ENCODE assay signal across 2 cellular contexts in the genomic region with DNA sequence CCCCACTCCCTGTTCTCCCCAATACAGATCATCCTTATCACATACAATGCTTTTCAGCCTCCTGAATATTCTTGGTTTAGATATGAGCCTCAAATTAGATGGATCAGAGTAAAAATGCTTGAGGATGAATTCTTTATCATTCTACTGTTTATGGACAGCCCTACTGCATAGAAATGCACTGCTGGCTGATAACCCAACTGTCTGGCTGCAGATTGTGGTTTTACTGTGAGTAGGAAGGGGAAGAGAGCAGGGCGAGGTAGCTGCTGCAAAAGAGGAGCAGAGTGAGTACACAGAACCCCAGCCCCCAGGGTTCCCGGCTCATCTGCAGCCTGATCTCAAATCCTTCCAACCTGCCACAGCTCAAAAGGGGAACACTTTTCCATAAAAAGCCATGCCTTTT.
TF ChIP-seq lines count a peak whose summit lies in the region.

No MANE protein-coding gene starts in this region.

TF ChIP-seq in GM12891, 5 proteins besides CTCF, POLR2A, EP300 and RAD21:
- no peak for TF ChIP-seq POU2F2 (IDR thresholded peaks at IDR 0.05; ENCODE audit: low read depth, low read length)
- TF ChIP-seq TAF1 (IDR thresholded peaks at IDR 0.05; ENCODE audit: low read depth, low read length), result no peak
- no peak for TF ChIP-seq PAX5 (IDR thresholded peaks at IDR 0.05; ENCODE audit: insufficient read depth, low read length, severe bottlenecking)
- no peak for TF ChIP-seq POLR2AphosphoS5 (IDR thresholded peaks at IDR 0.05; ENCODE audit: low read depth, low read length)
- TF ChIP-seq SPI1 (IDR thresholded peaks at IDR 0.05; ENCODE audit: low read depth, low read length), result no peak

TF ChIP-seq in K562, 482 proteins besides CTCF, POLR2A, EP300 and RAD21 (continues in another document):
- TF ChIP-seq, protein P1, sequence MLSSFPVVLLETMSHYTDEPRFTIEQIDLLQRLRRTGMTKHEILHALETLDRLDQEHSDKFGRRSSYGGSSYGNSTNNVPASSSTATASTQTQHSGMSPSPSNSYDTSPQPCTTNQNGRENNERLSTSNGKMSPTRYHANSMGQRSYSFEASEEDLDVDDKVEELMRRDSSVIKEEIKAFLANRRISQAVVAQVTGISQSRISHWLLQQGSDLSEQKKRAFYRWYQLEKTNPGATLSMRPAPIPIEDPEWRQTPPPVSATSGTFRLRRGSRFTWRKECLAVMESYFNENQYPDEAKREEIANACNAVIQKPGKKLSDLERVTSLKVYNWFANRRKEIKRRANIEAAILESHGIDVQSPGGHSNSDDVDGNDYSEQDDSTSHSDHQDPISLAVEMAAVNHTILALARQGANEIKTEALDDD (IDR thresholded peaks at IDR 0.05), result peak; percentile 60; the same call in 1 of the 2 replicates
- TF ChIP-seq, protein P2, sequence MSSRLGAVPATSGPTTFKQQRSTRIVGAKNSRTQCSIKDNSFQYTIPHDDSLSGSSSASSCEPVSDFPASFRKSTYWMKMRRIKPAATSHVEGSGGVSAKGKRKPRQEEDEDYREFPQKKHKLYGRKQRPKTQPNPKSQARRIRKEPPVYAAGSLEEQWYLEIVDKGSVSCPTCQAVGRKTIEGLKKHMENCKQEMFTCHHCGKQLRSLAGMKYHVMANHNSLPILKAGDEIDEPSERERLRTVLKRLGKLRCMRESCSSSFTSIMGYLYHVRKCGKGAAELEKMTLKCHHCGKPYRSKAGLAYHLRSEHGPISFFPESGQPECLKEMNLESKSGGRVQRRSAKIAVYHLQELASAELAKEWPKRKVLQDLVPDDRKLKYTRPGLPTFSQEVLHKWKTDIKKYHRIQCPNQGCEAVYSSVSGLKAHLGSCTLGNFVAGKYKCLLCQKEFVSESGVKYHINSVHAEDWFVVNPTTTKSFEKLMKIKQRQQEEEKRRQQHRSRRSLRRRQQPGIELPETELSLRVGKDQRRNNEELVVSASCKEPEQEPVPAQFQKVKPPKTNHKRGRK (tag; IDR thresholded peaks at IDR 0.05), result no peak
- TF ChIP-seq, protein P3, sequence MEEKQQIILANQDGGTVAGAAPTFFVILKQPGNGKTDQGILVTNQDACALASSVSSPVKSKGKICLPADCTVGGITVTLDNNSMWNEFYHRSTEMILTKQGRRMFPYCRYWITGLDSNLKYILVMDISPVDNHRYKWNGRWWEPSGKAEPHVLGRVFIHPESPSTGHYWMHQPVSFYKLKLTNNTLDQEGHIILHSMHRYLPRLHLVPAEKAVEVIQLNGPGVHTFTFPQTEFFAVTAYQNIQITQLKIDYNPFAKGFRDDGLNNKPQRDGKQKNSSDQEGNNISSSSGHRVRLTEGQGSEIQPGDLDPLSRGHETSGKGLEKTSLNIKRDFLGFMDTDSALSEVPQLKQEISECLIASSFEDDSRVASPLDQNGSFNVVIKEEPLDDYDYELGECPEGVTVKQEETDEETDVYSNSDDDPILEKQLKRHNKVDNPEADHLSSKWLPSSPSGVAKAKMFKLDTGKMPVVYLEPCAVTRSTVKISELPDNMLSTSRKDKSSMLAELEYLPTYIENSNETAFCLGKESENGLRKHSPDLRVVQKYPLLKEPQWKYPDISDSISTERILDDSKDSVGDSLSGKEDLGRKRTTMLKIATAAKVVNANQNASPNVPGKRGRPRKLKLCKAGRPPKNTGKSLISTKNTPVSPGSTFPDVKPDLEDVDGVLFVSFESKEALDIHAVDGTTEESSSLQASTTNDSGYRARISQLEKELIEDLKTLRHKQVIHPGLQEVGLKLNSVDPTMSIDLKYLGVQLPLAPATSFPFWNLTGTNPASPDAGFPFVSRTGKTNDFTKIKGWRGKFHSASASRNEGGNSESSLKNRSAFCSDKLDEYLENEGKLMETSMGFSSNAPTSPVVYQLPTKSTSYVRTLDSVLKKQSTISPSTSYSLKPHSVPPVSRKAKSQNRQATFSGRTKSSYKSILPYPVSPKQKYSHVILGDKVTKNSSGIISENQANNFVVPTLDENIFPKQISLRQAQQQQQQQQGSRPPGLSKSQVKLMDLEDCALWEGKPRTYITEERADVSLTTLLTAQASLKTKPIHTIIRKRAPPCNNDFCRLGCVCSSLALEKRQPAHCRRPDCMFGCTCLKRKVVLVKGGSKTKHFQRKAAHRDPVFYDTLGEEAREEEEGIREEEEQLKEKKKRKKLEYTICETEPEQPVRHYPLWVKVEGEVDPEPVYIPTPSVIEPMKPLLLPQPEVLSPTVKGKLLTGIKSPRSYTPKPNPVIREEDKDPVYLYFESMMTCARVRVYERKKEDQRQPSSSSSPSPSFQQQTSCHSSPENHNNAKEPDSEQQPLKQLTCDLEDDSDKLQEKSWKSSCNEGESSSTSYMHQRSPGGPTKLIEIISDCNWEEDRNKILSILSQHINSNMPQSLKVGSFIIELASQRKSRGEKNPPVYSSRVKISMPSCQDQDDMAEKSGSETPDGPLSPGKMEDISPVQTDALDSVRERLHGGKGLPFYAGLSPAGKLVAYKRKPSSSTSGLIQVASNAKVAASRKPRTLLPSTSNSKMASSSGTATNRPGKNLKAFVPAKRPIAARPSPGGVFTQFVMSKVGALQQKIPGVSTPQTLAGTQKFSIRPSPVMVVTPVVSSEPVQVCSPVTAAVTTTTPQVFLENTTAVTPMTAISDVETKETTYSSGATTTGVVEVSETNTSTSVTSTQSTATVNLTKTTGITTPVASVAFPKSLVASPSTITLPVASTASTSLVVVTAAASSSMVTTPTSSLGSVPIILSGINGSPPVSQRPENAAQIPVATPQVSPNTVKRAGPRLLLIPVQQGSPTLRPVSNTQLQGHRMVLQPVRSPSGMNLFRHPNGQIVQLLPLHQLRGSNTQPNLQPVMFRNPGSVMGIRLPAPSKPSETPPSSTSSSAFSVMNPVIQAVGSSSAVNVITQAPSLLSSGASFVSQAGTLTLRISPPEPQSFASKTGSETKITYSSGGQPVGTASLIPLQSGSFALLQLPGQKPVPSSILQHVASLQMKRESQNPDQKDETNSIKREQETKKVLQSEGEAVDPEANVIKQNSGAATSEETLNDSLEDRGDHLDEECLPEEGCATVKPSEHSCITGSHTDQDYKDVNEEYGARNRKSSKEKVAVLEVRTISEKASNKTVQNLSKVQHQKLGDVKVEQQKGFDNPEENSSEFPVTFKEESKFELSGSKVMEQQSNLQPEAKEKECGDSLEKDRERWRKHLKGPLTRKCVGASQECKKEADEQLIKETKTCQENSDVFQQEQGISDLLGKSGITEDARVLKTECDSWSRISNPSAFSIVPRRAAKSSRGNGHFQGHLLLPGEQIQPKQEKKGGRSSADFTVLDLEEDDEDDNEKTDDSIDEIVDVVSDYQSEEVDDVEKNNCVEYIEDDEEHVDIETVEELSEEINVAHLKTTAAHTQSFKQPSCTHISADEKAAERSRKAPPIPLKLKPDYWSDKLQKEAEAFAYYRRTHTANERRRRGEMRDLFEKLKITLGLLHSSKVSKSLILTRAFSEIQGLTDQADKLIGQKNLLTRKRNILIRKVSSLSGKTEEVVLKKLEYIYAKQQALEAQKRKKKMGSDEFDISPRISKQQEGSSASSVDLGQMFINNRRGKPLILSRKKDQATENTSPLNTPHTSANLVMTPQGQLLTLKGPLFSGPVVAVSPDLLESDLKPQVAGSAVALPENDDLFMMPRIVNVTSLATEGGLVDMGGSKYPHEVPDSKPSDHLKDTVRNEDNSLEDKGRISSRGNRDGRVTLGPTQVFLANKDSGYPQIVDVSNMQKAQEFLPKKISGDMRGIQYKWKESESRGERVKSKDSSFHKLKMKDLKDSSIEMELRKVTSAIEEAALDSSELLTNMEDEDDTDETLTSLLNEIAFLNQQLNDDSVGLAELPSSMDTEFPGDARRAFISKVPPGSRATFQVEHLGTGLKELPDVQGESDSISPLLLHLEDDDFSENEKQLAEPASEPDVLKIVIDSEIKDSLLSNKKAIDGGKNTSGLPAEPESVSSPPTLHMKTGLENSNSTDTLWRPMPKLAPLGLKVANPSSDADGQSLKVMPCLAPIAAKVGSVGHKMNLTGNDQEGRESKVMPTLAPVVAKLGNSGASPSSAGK (IDR thresholded peaks at IDR 0.05), result no peak
- TF ChIP-seq TAF15 (IDR thresholded peaks at IDR 0.05; ENCODE audit: low read depth, low read length), result no peak
- no peak for TF ChIP-seq ZFP30 (CRISPR knock-in tag; IDR thresholded peaks at IDR 0.05; ENCODE audit: borderline replicate concordance)
- peak; percentile 77 for TF ChIP-seq TAL1 (IDR thresholded peaks at IDR 0.05)
- TF ChIP-seq, protein P4, sequence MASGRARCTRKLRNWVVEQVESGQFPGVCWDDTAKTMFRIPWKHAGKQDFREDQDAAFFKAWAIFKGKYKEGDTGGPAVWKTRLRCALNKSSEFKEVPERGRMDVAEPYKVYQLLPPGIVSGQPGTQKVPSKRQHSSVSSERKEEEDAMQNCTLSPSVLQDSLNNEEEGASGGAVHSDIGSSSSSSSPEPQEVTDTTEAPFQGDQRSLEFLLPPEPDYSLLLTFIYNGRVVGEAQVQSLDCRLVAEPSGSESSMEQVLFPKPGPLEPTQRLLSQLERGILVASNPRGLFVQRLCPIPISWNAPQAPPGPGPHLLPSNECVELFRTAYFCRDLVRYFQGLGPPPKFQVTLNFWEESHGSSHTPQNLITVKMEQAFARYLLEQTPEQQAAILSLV (tag; IDR thresholded peaks at IDR 0.05), result no peak
- no peak for TF ChIP-seq CXXC5 (CRISPR knock-in tag; IDR thresholded peaks at IDR 0.05)
- TF ChIP-seq HDAC3 (IDR thresholded peaks at IDR 0.05; ENCODE audit: borderline replicate concordance, partially characterized antibody), result peak; percentile 13
- TF ChIP-seq NELFE (IDR thresholded peaks at IDR 0.05; ENCODE audit: insufficient read depth, insufficient read length), result no peak
- TF ChIP-seq MIER1 (IDR thresholded peaks at IDR 0.05; ENCODE audit: low read depth), result no peak
- TF ChIP-seq, protein P5, sequence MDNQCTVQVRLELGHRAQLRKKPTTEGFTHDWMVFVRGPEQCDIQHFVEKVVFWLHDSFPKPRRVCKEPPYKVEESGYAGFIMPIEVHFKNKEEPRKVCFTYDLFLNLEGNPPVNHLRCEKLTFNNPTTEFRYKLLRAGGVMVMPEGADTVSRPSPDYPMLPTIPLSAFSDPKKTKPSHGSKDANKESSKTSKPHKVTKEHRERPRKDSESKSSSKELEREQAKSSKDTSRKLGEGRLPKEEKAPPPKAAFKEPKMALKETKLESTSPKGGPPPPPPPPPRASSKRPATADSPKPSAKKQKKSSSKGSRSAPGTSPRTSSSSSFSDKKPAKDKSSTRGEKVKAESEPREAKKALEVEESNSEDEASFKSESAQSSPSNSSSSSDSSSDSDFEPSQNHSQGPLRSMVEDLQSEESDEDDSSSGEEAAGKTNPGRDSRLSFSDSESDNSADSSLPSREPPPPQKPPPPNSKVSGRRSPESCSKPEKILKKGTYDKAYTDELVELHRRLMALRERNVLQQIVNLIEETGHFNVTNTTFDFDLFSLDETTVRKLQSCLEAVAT (IDR thresholded peaks at IDR 0.05), result peak in 1 of 2 experiments; percentile 82; a peak in 2 of 4 replicates
- TF ChIP-seq DACH1 (IDR thresholded peaks at IDR 0.05; ENCODE audit: partially characterized antibody), result no peak
- peak in 1 of 2 experiments; percentile 67; a peak in 1 of 3 replicates for TF ChIP-seq CBX3 (IDR thresholded peaks at IDR 0.05; ENCODE audit: borderline replicate concordance in 1 of 2, low read length in 2 of 2)
- TF ChIP-seq, protein P6, sequence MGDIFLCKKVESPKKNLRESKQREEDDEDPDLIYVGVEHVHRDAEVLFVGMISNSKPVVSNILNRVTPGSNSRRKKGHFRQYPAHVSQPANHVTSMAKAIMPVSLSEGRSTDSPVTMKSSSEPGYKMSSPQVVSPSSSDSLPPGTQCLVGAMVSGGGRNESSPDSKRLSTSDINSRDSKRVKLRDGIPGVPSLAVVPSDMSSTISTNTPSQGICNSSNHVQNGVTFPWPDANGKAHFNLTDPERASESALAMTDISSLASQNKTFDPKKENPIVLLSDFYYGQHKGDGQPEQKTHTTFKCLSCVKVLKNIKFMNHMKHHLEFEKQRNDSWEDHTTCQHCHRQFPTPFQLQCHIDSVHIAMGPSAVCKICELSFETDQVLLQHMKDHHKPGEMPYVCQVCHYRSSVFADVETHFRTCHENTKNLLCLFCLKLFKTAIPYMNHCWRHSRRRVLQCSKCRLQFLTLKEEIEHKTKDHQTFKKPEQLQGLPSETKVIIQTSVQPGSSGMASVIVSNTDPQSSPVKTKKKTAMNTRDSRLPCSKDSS (IDR thresholded peaks at IDR 0.05; ENCODE audit: low read depth, partially characterized antibody), result no peak
- no peak for TF ChIP-seq ZFX (CRISPR knock-in tag; IDR thresholded peaks at IDR 0.05)
- TF ChIP-seq, protein P7, sequence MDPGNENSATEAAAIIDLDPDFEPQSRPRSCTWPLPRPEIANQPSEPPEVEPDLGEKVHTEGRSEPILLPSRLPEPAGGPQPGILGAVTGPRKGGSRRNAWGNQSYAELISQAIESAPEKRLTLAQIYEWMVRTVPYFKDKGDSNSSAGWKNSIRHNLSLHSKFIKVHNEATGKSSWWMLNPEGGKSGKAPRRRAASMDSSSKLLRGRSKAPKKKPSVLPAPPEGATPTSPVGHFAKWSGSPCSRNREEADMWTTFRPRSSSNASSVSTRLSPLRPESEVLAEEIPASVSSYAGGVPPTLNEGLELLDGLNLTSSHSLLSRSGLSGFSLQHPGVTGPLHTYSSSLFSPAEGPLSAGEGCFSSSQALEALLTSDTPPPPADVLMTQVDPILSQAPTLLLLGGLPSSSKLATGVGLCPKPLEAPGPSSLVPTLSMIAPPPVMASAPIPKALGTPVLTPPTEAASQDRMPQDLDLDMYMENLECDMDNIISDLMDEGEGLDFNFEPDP (CRISPR knock-in tag; IDR thresholded peaks at IDR 0.05), result no peak
- peak; percentile 41; the same call in 1 of the 2 replicates for TF ChIP-seq ZNF766 (CRISPR knock-in tag; conservative IDR thresholded peaks at IDR 0.05)
- no peak for TF ChIP-seq RFX1 (IDR thresholded peaks at IDR 0.05)
- TF ChIP-seq ZNF24 (IDR thresholded peaks at IDR 0.05), result no peak
- peak; percentile 79; the same call in 1 of the 2 replicates for TF ChIP-seq KLF16 (IDR thresholded peaks at IDR 0.05)
- TF ChIP-seq POLR2AphosphoS5 (IDR thresholded peaks at IDR 0.05; ENCODE audit: control insufficient read depth, insufficient read depth, low read depth, low read length), result peak; percentile 83
- TF ChIP-seq ELF2 (CRISPR knock-in tag; IDR thresholded peaks at IDR 0.05), result no peak
- 0 out of 2 replicates have a peak, but pooled peaks have one; percentile 11 for TF ChIP-seq ZKSCAN1 (IDR thresholded peaks at IDR 0.05; ENCODE audit: low read depth, low read length)
- TF ChIP-seq CCAR2 (IDR thresholded peaks at IDR 0.05; ENCODE audit: low read depth, low read length), result no peak
- no peak for TF ChIP-seq SP2 (IDR thresholded peaks at IDR 0.05; ENCODE audit: extremely low read depth, low read depth, low read length, poor library complexity, severe bottlenecking)
- no peak for TF ChIP-seq ZNF140 (CRISPR knock-in tag; IDR thresholded peaks at IDR 0.05)
- peak; percentile 70 for TF ChIP-seq STAT5A (IDR thresholded peaks at IDR 0.05; ENCODE audit: borderline replicate concordance, low read length)
- no peak for TF ChIP-seq ZNF551 (CRISPR knock-in tag; IDR thresholded peaks at IDR 0.05)
- TF ChIP-seq HNRNPLL (IDR thresholded peaks at IDR 0.05; ENCODE audit: low read depth, low read length, poor library complexity, severe bottlenecking), result no peak
- peak; percentile 56; the same call in 1 of the 2 replicates for TF ChIP-seq SMARCE1 (IDR thresholded peaks at IDR 0.05)
- no peak for TF ChIP-seq FOXJ3 (CRISPR knock-in tag; IDR thresholded peaks at IDR 0.05)
